Comparison of ENCODE assay signal across 12 cellular contexts in genomic region chr1:15916916-15917315, GRCh38. TPM values are rescaled to one million over a fixed set of nuclear protein-coding genes. Genes with fewer than 3 reads are reported as not detected.
A peak's percentile ranks its signal among the peaks of the same experiment; 100 is the strongest.
DNase-seq lines count a peak whose midpoint lies in the region; ATAC-seq and TF ChIP-seq lines count a peak whose summit lies in the region.
"Had no signal": no experiment of that assay in that cellular context is flagged by ENCODE, and none has a peak within 500 bp of the region (broad histone marks: within the 10 kb centered on the region; RNA-seq: fewer than 3 reads in every experiment).

No MANE protein-coding gene starts in this region.

- ATAC-seq in HG02759 (IDR thresholded peaks at IDR 0.05; ENCODE audit: unreplicated experiment) = no peak
- ATAC-seq: right lobe of liver had no signal

- CTCF ChIA-PET in activated CD4-positive, alpha-beta memory T cell treated with anti-CD3 and anti-CD28 coated beads, Interleukin-2, amount 10 ng/mL, durations not matched to agents 7 days and 5 days (lab: Charles Lee) = interaction anchor here (0.7 to 2.9 kb wide), 2 partner anchors 92 to 101 kb away, joined by 3 to 11 read pairs; no protein-coding TSS in a partner anchor
- CTCF ChIA-PET in activated CD4-positive, alpha-beta memory T cell treated with anti-CD3 and anti-CD28 coated beads for 36 hours (lab: Charles Lee) = interaction anchor here (1.0 to 1.2 kb wide), 3 partner anchors 68 to 160 kb away, joined by 3 to 4 read pairs (median 3); no protein-coding TSS in a partner anchor

- H3K4me1 Mint-ChIP-seq in activated CD4-positive, alpha-beta memory T cell treated with anti-CD3 and anti-CD28 coated beads, Interleukin-2, amount 10 ng/mL, durations not matched to agents 7 days and 5 days = peaks cover 41% of the 10 kb centered on the region
- peaks cover 43% of the 10 kb centered on the region for H3K4me1 Mint-ChIP-seq in activated CD4-positive, alpha-beta memory T cell treated with anti-CD3 and anti-CD28 coated beads for 36 hours (ENCODE audit: low read depth)
- peaks cover 16 to 25% (median 20%) of the 10 kb centered on the region in 3 donors for H3K4me1 Mint-ChIP-seq in IgD-negative memory B cell
- peaks cover 9% of the 10 kb centered on the region for H3K4me1 Mint-ChIP-seq in dendritic cell treated with granulocyte-macrophage colony-stimulating factor and Interleukin-4, amounts not matched to agents 40 ng/mL and 50 ng/mL, for 4 days (ENCODE audit: low read depth)
- no peaks in the 10 kb centered on the region for H3K4me1 Mint-ChIP-seq in neural progenitor cell

- H3K9me3 ChIP-seq in sigmoid colon (no peaks in the 10 kb centered on the region), neural progenitor cell (ENCODE audit: low read depth) (no peaks in the 10 kb centered on the region)
- H3K9me3 ChIP-seq: right lobe of liver had no signal

- peaks cover 19% of the 10 kb centered on the region for H3K79me2 ChIP-seq in neural progenitor cell (ENCODE audit: low read depth)

- H3K4me3 ChIP-seq in sigmoid colon (no peak overlapping the region), neural progenitor cell (no peak overlapping the region)
- H3K4me3 ChIP-seq: right lobe of liver had no signal

- H3F3A ChIP-seq in neural progenitor cell (ENCODE audit: low read depth) = no peaks in the 10 kb centered on the region

- no peak for DNase-seq in activated CD4-positive, alpha-beta memory T cell treated with anti-CD3 and anti-CD28 coated beads, Interleukin-2, amount 10 ng/mL, durations not matched to agents 7 days and 5 days
- no peak for DNase-seq in activated CD4-positive, alpha-beta memory T cell treated with anti-CD3 and anti-CD28 coated beads for 36 hours
- DNase-seq in sigmoid colon (no peak), NCI-H2029 treated with DMSO at 0.1 percent for 48 hours (lab: John Stamatoyannopoulos, UW) (no peak), neural progenitor cell (ENCODE audit: low spot score) (no peak)
- DNase-seq: effector CD8-positive, alpha-beta T cell; NCI-H1105; NCI-H526; right lobe of liver had no signal

- peaks cover 6 to 81% (median 20%) of the 10 kb centered on the region in 4 donors for H3K36me3 ChIP-seq in sigmoid colon
- H3K36me3 ChIP-seq in neural progenitor cell = peaks cover 12% of the 10 kb centered on the region

- 67 to 87% methylated on average over 7 of the region's 7 CpGs for WGBS in sigmoid colon, 2 donors

- peak overlapping the region; percentile 38 for H3K27ac Mint-ChIP-seq in activated CD4-positive, alpha-beta memory T cell treated with anti-CD3 and anti-CD28 coated beads, Interleukin-2, amount 10 ng/mL, durations not matched to agents 7 days and 5 days
- H3K27ac Mint-ChIP-seq in activated CD4-positive, alpha-beta memory T cell treated with anti-CD3 and anti-CD28 coated beads for 36 hours = no peak overlapping the region
- peak overlapping the region; percentile 3 to 85 (median 39) for H3K27ac Mint-ChIP-seq in IgD-negative memory B cell
- peak overlapping the region; percentile 38 for H3K27ac Mint-ChIP-seq in dendritic cell treated with granulocyte-macrophage colony-stimulating factor and Interleukin-4, amounts not matched to agents 40 ng/mL and 50 ng/mL, for 4 days
- H3K27ac Mint-ChIP-seq in neural progenitor cell = no peak overlapping the region

- TF ChIP-seq EP300 in sigmoid colon (IDR thresholded peaks at IDR 0.05) = no peak

- H3K27me3 ChIP-seq in sigmoid colon (no peaks in the 10 kb centered on the region), neural progenitor cell (no peaks in the 10 kb centered on the region)
- H3K27me3 ChIP-seq: right lobe of liver had no signal

- TF ChIP-seq CTCF in sigmoid colon (IDR thresholded peaks at IDR 0.05) (no peak), neural progenitor cell (IDR thresholded peaks at IDR 0.05) (no peak)

- H4K20me1 ChIP-seq in neural progenitor cell (ENCODE audit: low read depth) = peaks cover 12% of the 10 kb centered on the region

- H3K9ac ChIP-seq in neural progenitor cell = no peak overlapping the region

- no peak overlapping the region for H3K4me3 Mint-ChIP-seq in activated CD4-positive, alpha-beta memory T cell treated with anti-CD3 and anti-CD28 coated beads, Interleukin-2, amount 10 ng/mL, durations not matched to agents 7 days and 5 days
- no peak overlapping the region for H3K4me3 Mint-ChIP-seq in activated CD4-positive, alpha-beta memory T cell treated with anti-CD3 and anti-CD28 coated beads for 36 hours
- H3K4me3 Mint-ChIP-seq in IgD-negative memory B cell (peak overlapping the region in 3 of 4 donors; percentile 18 to 80 (median 78)), neural progenitor cell (no peak overlapping the region)
- no peak overlapping the region for H3K4me3 Mint-ChIP-seq in dendritic cell treated with granulocyte-macrophage colony-stimulating factor and Interleukin-4, amounts not matched to agents 40 ng/mL and 50 ng/mL, for 4 days

- POLR2A ChIA-PET in activated CD4-positive, alpha-beta memory T cell treated with anti-CD3 and anti-CD28 coated beads, Interleukin-2, amount 10 ng/mL, durations not matched to agents 7 days and 5 days (lab: Charles Lee) = interaction anchor here (1.3 kb wide), 1 partner anchor 68 kb away, joined by 6 read pairs; no protein-coding TSS in a partner anchor
- POLR2A ChIA-PET in activated CD4-positive, alpha-beta memory T cell treated with anti-CD3 and anti-CD28 coated beads for 36 hours (lab: Charles Lee) = no interaction called here

- H3K36me3 Mint-ChIP-seq in activated CD4-positive, alpha-beta memory T cell treated with anti-CD3 and anti-CD28 coated beads, Interleukin-2, amount 10 ng/mL, durations not matched to agents 7 days and 5 days (ENCODE audit: low read depth) = peaks cover 59% of the 10 kb centered on the region
- H3K36me3 Mint-ChIP-seq in activated CD4-positive, alpha-beta memory T cell treated with anti-CD3 and anti-CD28 coated beads for 36 hours = peaks cover 48% of the 10 kb centered on the region
- peaks cover 8% of the 10 kb centered on the region for H3K36me3 Mint-ChIP-seq in IgD-negative memory B cell
- peaks cover 91% of the 10 kb centered on the region for H3K36me3 Mint-ChIP-seq in dendritic cell treated with granulocyte-macrophage colony-stimulating factor and Interleukin-4, amounts not matched to agents 40 ng/mL and 50 ng/mL, for 4 days (ENCODE audit: low read depth)
- peaks cover 27% of the 10 kb centered on the region for H3K36me3 Mint-ChIP-seq in neural progenitor cell

- no peak overlapping the region for H2AFZ ChIP-seq in neural progenitor cell (replicated peaks)

- H3K4me1 ChIP-seq in sigmoid colon = peaks cover 0 to 18% (median 11%) of the 10 kb centered on the region in 4 donors
- no peaks in the 10 kb centered on the region for H3K4me1 ChIP-seq in neural progenitor cell

- no peak for TF ChIP-seq POLR2A in sigmoid colon (IDR thresholded peaks at IDR 0.05)

- no peak overlapping the region for H3K4me2 ChIP-seq in neural progenitor cell

- intact Hi-C loops in activated CD4-positive, alpha-beta memory T cell treated with anti-CD3 and anti-CD28 coated beads for 36 hours (cut with micrococcal nuclease) = loop anchor here (5.0 kb wide), 1 partner anchor 100 kb away; no protein-coding TSS in a partner anchor
- intact Hi-C loops in dendritic cell treated with granulocyte-macrophage colony-stimulating factor and Interleukin-4, amounts not matched to agents 40 ng/mL and 50 ng/mL, for 4 days (cut with micrococcal nuclease) = no loop called here
- intact Hi-C loops in sigmoid colon (cut with DNase I) = no loop called here

- H3K27me3 Mint-ChIP-seq in activated CD4-positive, alpha-beta memory T cell treated with anti-CD3 and anti-CD28 coated beads, Interleukin-2, amount 10 ng/mL, durations not matched to agents 7 days and 5 days = no peaks in the 10 kb centered on the region
- H3K27me3 Mint-ChIP-seq in activated CD4-positive, alpha-beta memory T cell treated with anti-CD3 and anti-CD28 coated beads for 36 hours = no peaks in the 10 kb centered on the region
- H3K27me3 Mint-ChIP-seq in IgD-negative memory B cell = no peaks in the 10 kb centered on the region
- no peaks in the 10 kb centered on the region for H3K27me3 Mint-ChIP-seq in dendritic cell treated with granulocyte-macrophage colony-stimulating factor and Interleukin-4, amounts not matched to agents 40 ng/mL and 50 ng/mL, for 4 days
- no peaks in the 10 kb centered on the region for H3K27me3 Mint-ChIP-seq in neural progenitor cell (ENCODE audit: insufficient read depth, low read depth)

- no peaks in the 10 kb centered on the region for H3K9me3 Mint-ChIP-seq in activated CD4-positive, alpha-beta memory T cell treated with anti-CD3 and anti-CD28 coated beads, Interleukin-2, amount 10 ng/mL, durations not matched to agents 7 days and 5 days
- H3K9me3 Mint-ChIP-seq in activated CD4-positive, alpha-beta memory T cell treated with anti-CD3 and anti-CD28 coated beads for 36 hours = no peaks in the 10 kb centered on the region
- H3K9me3 Mint-ChIP-seq in IgD-negative memory B cell (no peaks in the 10 kb centered on the region), neural progenitor cell (no peaks in the 10 kb centered on the region)
- no peaks in the 10 kb centered on the region for H3K9me3 Mint-ChIP-seq in dendritic cell treated with granulocyte-macrophage colony-stimulating factor and Interleukin-4, amounts not matched to agents 40 ng/mL and 50 ng/mL, for 4 days

- peak overlapping the region in 3 of 4 donors; percentile 8 to 51 (median 33) for H3K27ac ChIP-seq in sigmoid colon
- H3K27ac ChIP-seq in neural progenitor cell = no peak overlapping the region
- H3K27ac ChIP-seq: right lobe of liver had no signal

RNA-seq across cellular contexts. Expression of gene ZBTB17, which starts 59.0 kb away (rescaled TPM):
- total RNA-seq in activated CD4-positive, alpha-beta memory T cell treated with anti-CD3 and anti-CD28 coated beads, Interleukin-2, amount 10 ng/mL, durations not matched to agents 7 days and 5 days = 10 to 100 TPM; 43.8 to 48.0 TPM
- total RNA-seq in activated CD4-positive, alpha-beta memory T cell treated with anti-CD3 and anti-CD28 coated beads for 36 hours = 10 to 100 TPM; 52.7 to 58.8 TPM
- 30.5 TPM for polyA plus RNA-seq in IgD-negative memory B cell
- 10 to 100 TPM; 22.1 to 38.5 (median 26.5) TPM for total RNA-seq in sigmoid colon
- 10 to 100 TPM; 17.4 to 38.7 (median 18.3) TPM for polyA plus RNA-seq in sigmoid colon
- total RNA-seq in neural progenitor cell (ENCODE audit: low replicate concordance) = 19.5 and 34.0 TPM in 2 replicates

Comparison
In these comparisons a context has a peak if more than half of its experiments do, and no peak if none do; other contexts are left out.
1. H3K27ac Mint-ChIP-seq: peak in activated CD4-positive, alpha-beta memory T cell treated with anti-CD3 and anti-CD28 coated beads, Interleukin-2, amount 10 ng/mL, durations not matched to agents 7 days and 5 days (single experiment), IgD-negative memory B cell (3 of 3) and dendritic cell treated with granulocyte-macrophage colony-stimulating factor and Interleukin-4, amounts not matched to agents 40 ng/mL and 50 ng/mL, for 4 days (single experiment); none in activated CD4-positive, alpha-beta memory T cell treated with anti-CD3 and anti-CD28 coated beads for 36 hours (single experiment) and neural progenitor cell (single experiment).
2. H3K4me3 Mint-ChIP-seq: peak in IgD-negative memory B cell (3 of 4); none in activated CD4-positive, alpha-beta memory T cell treated with anti-CD3 and anti-CD28 coated beads, Interleukin-2, amount 10 ng/mL, durations not matched to agents 7 days and 5 days (single experiment), activated CD4-positive, alpha-beta memory T cell treated with anti-CD3 and anti-CD28 coated beads for 36 hours (single experiment), dendritic cell treated with granulocyte-macrophage colony-stimulating factor and Interleukin-4, amounts not matched to agents 40 ng/mL and 50 ng/mL, for 4 days (single experiment) and neural progenitor cell (single experiment).